8 cellular contexts compared by ENCODE assay signal in the genomic region with DNA sequence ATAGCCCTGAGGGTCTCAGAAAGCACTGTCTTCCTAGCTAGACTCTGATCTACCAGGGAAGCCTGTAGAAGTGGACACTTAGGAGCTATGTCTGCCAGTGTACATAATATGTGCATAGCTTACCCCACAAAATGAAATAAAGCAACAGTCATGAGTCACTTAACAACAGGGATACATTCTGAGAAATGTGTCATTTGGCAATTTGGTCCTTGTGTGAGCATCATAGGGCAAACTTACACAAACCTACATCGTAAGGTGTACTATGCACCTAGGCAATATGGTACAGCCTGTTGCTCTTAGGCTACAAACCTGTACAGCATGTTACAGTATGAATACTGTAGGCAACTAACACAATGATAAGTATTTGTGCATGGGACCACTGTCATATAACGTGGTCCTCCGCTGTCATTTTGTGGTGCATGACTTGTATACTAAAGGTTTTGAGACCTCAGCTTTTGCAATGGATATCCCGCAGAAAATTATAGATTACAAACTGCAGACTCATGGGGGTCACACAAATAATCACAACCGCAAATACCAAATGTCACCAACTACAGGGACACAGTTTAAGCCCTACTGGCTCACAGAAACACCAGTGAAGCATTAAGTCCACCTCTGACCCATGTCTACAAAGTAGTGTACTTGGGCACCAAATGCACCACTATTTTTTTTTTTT. TPM values are rescaled to one million over a fixed set of nuclear protein-coding genes. Genes with fewer than 3 reads are reported as not detected.
DNase-seq lines count a peak whose midpoint lies in the region; TF ChIP-seq lines count a peak whose summit lies in the region.

No MANE protein-coding gene starts in this region.

- no peaks in the 10 kb centered on the region for H3K27me3 ChIP-seq in esophagus muscularis mucosa
- H3K27me3 ChIP-seq in effector memory CD4-positive, alpha-beta T cell (replicated peaks; ENCODE audit: control insufficient read depth, insufficient read depth, low read length, poor library complexity, severe bottlenecking), result no peaks in the 10 kb centered on the region

- 90% methylated on average over 5 of the region's 5 CpGs for WGBS in esophagus muscularis mucosa

- peaks cover 42 to 59% (median 51%) of the 10 kb centered on the region in 4 donors for H3K4me1 ChIP-seq in esophagus muscularis mucosa
- H3K4me1 ChIP-seq in effector memory CD4-positive, alpha-beta T cell (ENCODE audit: control insufficient read depth, insufficient read depth, low read length, poor library complexity, severe bottlenecking), result peaks cover 11% of the 10 kb centered on the region

- TF ChIP-seq EP300 in esophagus muscularis mucosa (IDR thresholded peaks at IDR 0.05), result no peak

- intact Hi-C loops in esophagus muscularis mucosa (cut with DNase I), result loop anchor here (1.0 to 5.0 kb wide), 2 partner anchors 20 to 32 kb away; no protein-coding TSS in a partner anchor

- peak overlapping the region; percentile 91 to 93 (median 92) for H3K27ac ChIP-seq in esophagus muscularis mucosa (replicated peaks in 1 of 4)
- H3K27ac ChIP-seq in effector memory CD4-positive, alpha-beta T cell (ENCODE audit: insufficient read depth, low read length, poor library complexity, severe bottlenecking), result no peak overlapping the region

- peaks cover 0 to 6% (median 2%) of the 10 kb centered on the region in 4 donors for H3K36me3 ChIP-seq in esophagus muscularis mucosa
- H3K36me3 ChIP-seq in effector memory CD4-positive, alpha-beta T cell (ENCODE audit: control insufficient read depth, insufficient read depth, low read length), result no peaks in the 10 kb centered on the region

- TF ChIP-seq CTCF in esophagus muscularis mucosa (IDR thresholded peaks at IDR 0.05) (no peak), retinal pigment epithelial cell (conservative IDR thresholded peaks at IDR 0.05; ENCODE audit: low read depth, low read length) (no peak)

- DNase-seq in EL (peak; percentile 42), RPMI7951 (ENCODE audit: low read depth) (peak; percentile 46), esophagus muscularis mucosa (ENCODE audit: extremely low spot score) (no peak), retinal pigment epithelial cell (ENCODE audit: low read depth) (no peak), GF-D8 (lab: John Stamatoyannopoulos, UW) (no peak), AML-193 (lab: John Stamatoyannopoulos, UW) (no peak), anterior cingulate cortex (lab: John Stamatoyannopoulos, UW) (no peak)
- DNase-seq in effector memory CD4-positive, alpha-beta T cell, result no peak

- TF ChIP-seq POLR2A in esophagus muscularis mucosa (IDR thresholded peaks at IDR 0.05; ENCODE audit: low read depth), result no peak

- H3K4me3 ChIP-seq in esophagus muscularis mucosa (peak overlapping the region in 3 of 4 donors; percentile 82 to 96 (median 90)), retinal pigment epithelial cell (ENCODE audit: low read length) (peak overlapping the region; percentile 75)
- no peak overlapping the region for H3K4me3 ChIP-seq in effector memory CD4-positive, alpha-beta T cell (ENCODE audit: insufficient read depth, low read depth, low read length, poor library complexity, severe bottlenecking)

- no peaks in the 10 kb centered on the region for H3K9me3 ChIP-seq in esophagus muscularis mucosa
- no peaks in the 10 kb centered on the region for H3K9me3 ChIP-seq in effector memory CD4-positive, alpha-beta T cell (ENCODE audit: control insufficient read depth, low read length)

RNA-seq across cellular contexts. Expression of gene URGCP, which starts 1.7 kb away (rescaled TPM):
- 29.4 and 32.8 TPM in 2 replicates for total RNA-seq in RPMI7951 (2014; rRNA removed; shearing (Covaris generic))
- 10 to 100 TPM; 27.0 to 51.3 (median 40.0) TPM for total RNA-seq in esophagus muscularis mucosa

RNA-seq across cellular contexts. Expression of gene UBE2D4, which starts 21.6 kb away (rescaled TPM):
- total RNA-seq in RPMI7951 (2014; rRNA removed; shearing (Covaris generic)), result 17.3 and 24.6 TPM in 2 replicates
- total RNA-seq in esophagus muscularis mucosa, result 10 to 100 TPM; 20.1 to 36.4 (median 26.3) TPM

RNA-seq across cellular contexts. Expression of gene MRPS24, which starts 35.4 kb away (rescaled TPM):
- total RNA-seq in RPMI7951 (2014; rRNA removed; shearing (Covaris generic)), result 190 and 247 TPM in 2 replicates
- 10 to 100 TPM; 72.2 to 93.3 (median 76.2) TPM for total RNA-seq in esophagus muscularis mucosa

Comparison
In these comparisons a context has a peak if more than half of its experiments do, and no peak if none do; other contexts are left out.
1. DNase-seq: peak in EL (single experiment) and RPMI7951 (single experiment); none in esophagus muscularis mucosa (single experiment), retinal pigment epithelial cell (single experiment), GF-D8 (single experiment), AML-193 (0 of 2), effector memory CD4-positive, alpha-beta T cell (0 of 3) and anterior cingulate cortex (0 of 58).